8 cellular contexts compared by ENCODE assay signal in genomic region chr1:27357281-27358037, GRCh38. TPM values are rescaled to one million over a fixed set of nuclear protein-coding genes. Genes with fewer than 3 reads are reported as not detected.
DNase-seq lines count a peak whose midpoint lies in the region; ATAC-seq lines count a peak whose summit lies in the region.

No MANE protein-coding gene starts in this region.

- ATAC-seq in GM19452 (IDR thresholded peaks at IDR 0.05; ENCODE audit: unreplicated experiment): peak; percentile 47
- ATAC-seq in HG03159 (IDR thresholded peaks at IDR 0.05; ENCODE audit: unreplicated experiment): no peak

- DNase-seq in Ammon's horn (ENCODE audit: low spot score) (peak; percentile 70), NCI-H345 (lab: John Stamatoyannopoulos, UW) (peak; percentile 38), dermis microvascular lymphatic vessel endothelial cell (ENCODE audit: low read depth in 2 of 2) (peak; percentile 28 to 60), medulla oblongata (ENCODE audit: extremely low spot score) (peak; percentile 47)
- peak; percentile 74 to 76 for DNase-seq in activated CD4-positive, alpha-beta T cell treated with anti-CD3 and anti-CD28 coated beads, Interleukin-2, amount 50 U/mL, for 24 hours (ENCODE audit: low read depth in 1 of 2, low spot score in 1 of 2)
- DNase-seq in stimulated activated CD8-positive, alpha-beta memory T cell treated with anti-CD3 and anti-CD28 coated beads, Interleukin-12 subunit alpha, Interleukin-12 subunit beta, amount 100 ng/mL, for 4 hours (ENCODE audit: low read depth): peak; percentile 67

RNA-seq across cellular contexts. Expression of gene MAP3K6, which starts 9.3 kb away (rescaled TPM):
- total RNA-seq in dermis microvascular lymphatic vessel endothelial cell: 3.3 and 4.0 TPM in 2 replicates

RNA-seq across cellular contexts. Expression of gene SYTL1, which starts 15.6 kb away (rescaled TPM):
- total RNA-seq in dermis microvascular lymphatic vessel endothelial cell: under 0.01 and 0.13 TPM in 2 replicates

RNA-seq across cellular contexts. Expression of gene FCN3, which starts 17.2 kb away (rescaled TPM):
- not detected in 2 replicates for total RNA-seq in dermis microvascular lymphatic vessel endothelial cell

RNA-seq across cellular contexts. Expression of gene CD164L2, which starts 25.7 kb away (rescaled TPM):
- total RNA-seq in dermis microvascular lymphatic vessel endothelial cell: not detected in 2 replicates

RNA-seq across cellular contexts. Expression of gene GPR3, which starts 35.0 kb away (rescaled TPM):
- 0.39 and 0.51 TPM in 2 replicates for total RNA-seq in dermis microvascular lymphatic vessel endothelial cell
